In genomic region chr6:150987371-150987828, GRCh38 we compare ENCODE assay signal across 9 cellular contexts.
A peak's percentile ranks its signal among the peaks of the same experiment; 100 is the strongest.
DNase-seq lines count a peak whose midpoint lies in the region; ATAC-seq and TF ChIP-seq lines count a peak whose summit lies in the region.
"Had no signal": no experiment of that assay in that cellular context is flagged by ENCODE, and none has a peak within 500 bp of the region (broad histone marks: within the 10 kb centered on the region; RNA-seq: fewer than 3 reads in every experiment).

No MANE protein-coding gene starts in this region.

- H3K4me1 ChIP-seq in Panc1 (ENCODE audit: control insufficient read depth, insufficient read depth, low read length): peaks cover 13% of the 10 kb centered on the region
- H3K4me1 ChIP-seq in neural progenitor cell: no peaks in the 10 kb centered on the region
- no peaks in the 10 kb centered on the region for H3K4me1 ChIP-seq in Caco-2

- TF ChIP-seq CTCF in Panc1 (IDR thresholded peaks at IDR 0.05): no peak
- TF ChIP-seq CTCF in epithelial cell of esophagus (IDR thresholded peaks at IDR 0.05; ENCODE audit: insufficient read depth, low read depth, low read length, missing control alignments): no peak
- no peak for TF ChIP-seq CTCF in neural progenitor cell (IDR thresholded peaks at IDR 0.05)
- TF ChIP-seq CTCF in Caco-2 (IDR thresholded peaks at IDR 0.05; ENCODE audit: insufficient read depth in 1 of 2, low read depth in 1 of 2, low read length in 1 of 2, severe bottlenecking in 1 of 2, unreplicated experiment in 1 of 2): no peak
- no peak for TF ChIP-seq CTCF in progenitor cell of endocrine pancreas (IDR thresholded peaks at IDR 0.05; ENCODE audit: unreplicated experiment)

- peaks cover 2% of the 10 kb centered on the region for H3K27me3 Mint-ChIP-seq in neural progenitor cell (ENCODE audit: insufficient read depth, low read depth)
- H3K27me3 Mint-ChIP-seq in Caco-2 (ENCODE audit: insufficient read depth, unreplicated experiment): no peaks in the 10 kb centered on the region
- H3K27me3 Mint-ChIP-seq in progenitor cell of endocrine pancreas: no peaks in the 10 kb centered on the region

- H3K36me3 Mint-ChIP-seq in neural progenitor cell (peaks cover 2% of the 10 kb centered on the region), Caco-2 (ENCODE audit: insufficient read depth, unreplicated experiment) (peaks cover 32% of the 10 kb centered on the region), progenitor cell of endocrine pancreas (ENCODE audit: insufficient read depth) (peaks cover 2% of the 10 kb centered on the region)

- H3K27ac ChIP-seq in Panc1 (ENCODE audit: low read length): 0 out of 2 replicates have a peak overlapping the region, but pooled peaks have one; percentile 14
- H3K27ac ChIP-seq in neural progenitor cell: no peak overlapping the region

- no peak overlapping the region for H3K4me3 ChIP-seq in Panc1 (ENCODE audit: low read depth in 2 of 2, low read length in 2 of 2)
- no peak overlapping the region for H3K4me3 ChIP-seq in epithelial cell of esophagus (ENCODE audit: low read length)
- no peak overlapping the region for H3K4me3 ChIP-seq in neural progenitor cell
- H3K4me3 ChIP-seq in Caco-2 (ENCODE audit: low read depth, low read length): no peak overlapping the region

- ATAC-seq in GM18502 (IDR thresholded peaks at IDR 0.05; ENCODE audit: poor library complexity, unreplicated experiment) (peak; percentile 98), GM21529 (IDR thresholded peaks at IDR 0.05; ENCODE audit: unreplicated experiment) (peak; percentile 97), Panc1 (peak; percentile 89)

- POLR2A ChIA-PET in Panc1 (lab: Charles Lee): no interaction called here
- POLR2A ChIA-PET in Caco-2 (lab: Charles Lee): no interaction called here

- peaks cover 11% of the 10 kb centered on the region for H3K4me1 Mint-ChIP-seq in neural progenitor cell
- H3K4me1 Mint-ChIP-seq in Caco-2 (ENCODE audit: low read depth, unreplicated experiment): no peaks in the 10 kb centered on the region
- no peaks in the 10 kb centered on the region for H3K4me1 Mint-ChIP-seq in progenitor cell of endocrine pancreas (ENCODE audit: low read depth)

- in situ Hi-C loops in Panc1 (cut with HindIII; ENCODE audit: low pct_unique_long_range_greater_than_20kb, low sequenced_read_pairs): no loop called here

- no peak overlapping the region for H3K4me2 ChIP-seq in neural progenitor cell

- H3K79me2 ChIP-seq in neural progenitor cell (ENCODE audit: low read depth): no peaks in the 10 kb centered on the region

- H2AFZ ChIP-seq in neural progenitor cell (replicated peaks): no peak overlapping the region

- no peaks in the 10 kb centered on the region for H3K27me3 ChIP-seq in Panc1 (ENCODE audit: control insufficient read depth, insufficient read depth, low read length)
- H3K27me3 ChIP-seq in neural progenitor cell: no peaks in the 10 kb centered on the region
- no peaks in the 10 kb centered on the region for H3K27me3 ChIP-seq in Caco-2 (replicated peaks; ENCODE audit: control insufficient read depth, insufficient read depth, low read length)

- no TSS peak for BruUV-seq in Panc1 (replicated peaks; lab: Mats Ljungman, UMichigan)
- no TSS peak for BruUV-seq in Caco-2 (replicated peaks; lab: Mats Ljungman, UMichigan)

- H3K9me3 ChIP-seq in Panc1 (ENCODE audit: control insufficient read depth, insufficient read depth, low read depth, low read length) (no peaks in the 10 kb centered on the region), neural progenitor cell (ENCODE audit: low read depth) (no peaks in the 10 kb centered on the region), Caco-2 (no peaks in the 10 kb centered on the region)

- no peak overlapping the region for H3K27ac Mint-ChIP-seq in neural progenitor cell
- no peak overlapping the region for H3K27ac Mint-ChIP-seq in Caco-2 (ENCODE audit: unreplicated experiment)
- no peak overlapping the region for H3K27ac Mint-ChIP-seq in progenitor cell of endocrine pancreas

- H3K9me3 Mint-ChIP-seq in neural progenitor cell (peaks cover 2% of the 10 kb centered on the region), Caco-2 (ENCODE audit: unreplicated experiment) (no peaks in the 10 kb centered on the region), progenitor cell of endocrine pancreas (ENCODE audit: low read depth) (no peaks in the 10 kb centered on the region)

- no peak overlapping the region for H3K9ac ChIP-seq in neural progenitor cell

- CTCF ChIA-PET in Panc1 (lab: Charles Lee) (no interaction called here), Caco-2 (lab: Charles Lee) (no interaction called here)

- intact Hi-C loops in Panc1 (cut with micrococcal nuclease; ENCODE audit: unreplicated experiment) (no loop called here), Caco-2 (cut with micrococcal nuclease; ENCODE audit: unreplicated experiment) (no loop called here)

- no peaks in the 10 kb centered on the region for H3F3A ChIP-seq in neural progenitor cell (ENCODE audit: low read depth)

- DNase-seq in Panc1 (ENCODE audit: low read depth, low spot score) (peak; percentile 66), epithelial cell of esophagus (ENCODE audit: low read depth) (peak; percentile 52), NCI-H524 (lab: John Stamatoyannopoulos, UW) (no peak), neural progenitor cell (ENCODE audit: low spot score) (no peak), Caco-2 (no peak), progenitor cell of endocrine pancreas (ENCODE audit: low spot score, unreplicated experiment) (no peak)
- DNase-seq: KBM-7 had no signal

- no peaks in the 10 kb centered on the region for H4K20me1 ChIP-seq in neural progenitor cell (ENCODE audit: low read depth)

- H3K36me3 ChIP-seq in Panc1 (ENCODE audit: control insufficient read depth, insufficient read depth, low read length) (0 out of 2 replicates have a peak, but pooled peaks cover 3% of the 10 kb centered on the region), neural progenitor cell (no peaks in the 10 kb centered on the region), Caco-2 (ENCODE audit: control insufficient read depth, insufficient read depth, low read length) (no peaks in the 10 kb centered on the region)

- H3K4me3 Mint-ChIP-seq in neural progenitor cell: no peak overlapping the region
- H3K4me3 Mint-ChIP-seq in Caco-2 (ENCODE audit: unreplicated experiment): no peak overlapping the region
- no peak overlapping the region for H3K4me3 Mint-ChIP-seq in progenitor cell of endocrine pancreas (ENCODE audit: low read depth)

Comparison
In these comparisons a context has a peak if more than half of its experiments do, and no peak if none do; other contexts are left out.
1. DNase-seq: peak in Panc1 (single experiment) and epithelial cell of esophagus (single experiment); none in NCI-H524 (0 of 2), neural progenitor cell (single experiment), Caco-2 (0 of 2) and progenitor cell of endocrine pancreas (single experiment).
2. Peak in every context shown above with its lines, with median percentiles within 50 percentile points of each other: ATAC-seq.